In genomic region chr9:123816817-123817472, GRCh38 we compare ENCODE assay signal across 16 cellular contexts.
"Had no signal": no experiment of that assay in that cellular context is flagged by ENCODE, and none has a peak within 500 bp of the region (broad histone marks: within the 10 kb centered on the region; RNA-seq: fewer than 3 reads in every experiment).

No MANE protein-coding gene starts in this region.

- DNase-seq: activated CD4-positive, alpha-beta T cell treated with anti-CD3 and anti-CD28 coated beads for 1 hour; activated CD4-positive, alpha-beta T cell treated with anti-CD3 and anti-CD28 coated beads, Interleukin-2, amount 50 U/mL, for 4 hours; activated CD8-positive, alpha-beta memory T cell treated with anti-CD3 and anti-CD28 coated beads, Interleukin-2, amount 10 ng/mL, durations not matched to agents 7 days and 5 days; activated naive CD4-positive, alpha-beta T cell treated with anti-CD3 and anti-CD28 coated beads, Interleukin-2, amount 10 ng/mL, durations not matched to agents 7 days and 5 days; activated T-cell treated with anti-CD3 and anti-CD28 coated beads, Interleukin-2, amount 50 U/mL, for 1 hour; dorsolateral prefrontal cortex; glutamatergic neuron; kidney glomerular epithelial cell; naive B cell; pancreas; stimulated activated naive B cell treated with anti-CD40 and anti-IgM and Interleukin-4, amounts not matched to agents 10 μg/mL and 1 μg/mL and 100 μg/mL, for 72 hours; T-cell; T-helper 9 cell; thyroid gland; uterus had no signal

- ATAC-seq: activated CD8-positive, alpha-beta memory T cell treated with anti-CD3 and anti-CD28 coated beads, Interleukin-2, amount 10 ng/mL, durations not matched to agents 7 days and 5 days; pancreas; stimulated activated naive B cell treated with anti-CD40 and anti-IgM and Interleukin-4, amounts not matched to agents 10 μg/mL and 1 μg/mL and 100 μg/mL, for 72 hours; T-cell had no signal

- H3K4me1 Mint-ChIP-seq: activated CD8-positive, alpha-beta memory T cell treated with anti-CD3 and anti-CD28 coated beads, Interleukin-2, amount 10 ng/mL, durations not matched to agents 7 days and 5 days; activated naive CD4-positive, alpha-beta T cell treated with anti-CD3 and anti-CD28 coated beads, Interleukin-2, amount 10 ng/mL, durations not matched to agents 7 days and 5 days; T-cell had no signal

- H3K9me3 Mint-ChIP-seq: activated naive CD4-positive, alpha-beta T cell treated with anti-CD3 and anti-CD28 coated beads, Interleukin-2, amount 10 ng/mL, durations not matched to agents 7 days and 5 days; naive B cell; stimulated activated naive B cell treated with anti-CD40 and anti-IgM and Interleukin-4, amounts not matched to agents 10 μg/mL and 1 μg/mL and 100 μg/mL, for 72 hours; T-cell had no signal

- H3K4me1 ChIP-seq: esophagus muscularis mucosa, thyroid gland had no signal

- H3K27me3 ChIP-seq: dorsolateral prefrontal cortex, esophagus muscularis mucosa, pancreas, thyroid gland, uterus had no signal

- H3K27me3 Mint-ChIP-seq: activated CD8-positive, alpha-beta memory T cell treated with anti-CD3 and anti-CD28 coated beads, Interleukin-2, amount 10 ng/mL, durations not matched to agents 7 days and 5 days; activated naive CD4-positive, alpha-beta T cell treated with anti-CD3 and anti-CD28 coated beads, Interleukin-2, amount 10 ng/mL, durations not matched to agents 7 days and 5 days; naive B cell; stimulated activated naive B cell treated with anti-CD40 and anti-IgM and Interleukin-4, amounts not matched to agents 10 μg/mL and 1 μg/mL and 100 μg/mL, for 72 hours; T-cell had no signal

- H3K4me3 Mint-ChIP-seq: activated CD8-positive, alpha-beta memory T cell treated with anti-CD3 and anti-CD28 coated beads, Interleukin-2, amount 10 ng/mL, durations not matched to agents 7 days and 5 days; activated naive CD4-positive, alpha-beta T cell treated with anti-CD3 and anti-CD28 coated beads, Interleukin-2, amount 10 ng/mL, durations not matched to agents 7 days and 5 days; naive B cell; stimulated activated naive B cell treated with anti-CD40 and anti-IgM and Interleukin-4, amounts not matched to agents 10 μg/mL and 1 μg/mL and 100 μg/mL, for 72 hours; T-cell had no signal

- H3K27ac Mint-ChIP-seq: activated CD8-positive, alpha-beta memory T cell treated with anti-CD3 and anti-CD28 coated beads, Interleukin-2, amount 10 ng/mL, durations not matched to agents 7 days and 5 days; activated naive CD4-positive, alpha-beta T cell treated with anti-CD3 and anti-CD28 coated beads, Interleukin-2, amount 10 ng/mL, durations not matched to agents 7 days and 5 days; naive B cell; stimulated activated naive B cell treated with anti-CD40 and anti-IgM and Interleukin-4, amounts not matched to agents 10 μg/mL and 1 μg/mL and 100 μg/mL, for 72 hours; T-cell had no signal

- H3K9me3 ChIP-seq: esophagus muscularis mucosa, pancreas, thyroid gland, uterus had no signal

- H3K36me3 ChIP-seq: esophagus muscularis mucosa, pancreas, thyroid gland, uterus had no signal

- H3K36me3 Mint-ChIP-seq: activated CD8-positive, alpha-beta memory T cell treated with anti-CD3 and anti-CD28 coated beads, Interleukin-2, amount 10 ng/mL, durations not matched to agents 7 days and 5 days; activated naive CD4-positive, alpha-beta T cell treated with anti-CD3 and anti-CD28 coated beads, Interleukin-2, amount 10 ng/mL, durations not matched to agents 7 days and 5 days; stimulated activated naive B cell treated with anti-CD40 and anti-IgM and Interleukin-4, amounts not matched to agents 10 μg/mL and 1 μg/mL and 100 μg/mL, for 72 hours had no signal

- H3K27ac ChIP-seq: dorsolateral prefrontal cortex, esophagus muscularis mucosa, pancreas, thyroid gland, uterus had no signal

- H3K4me3 ChIP-seq: dorsolateral prefrontal cortex, esophagus muscularis mucosa, pancreas, thyroid gland, uterus had no signal
